In genomic region chr2:128625966-128626757, GRCh38 we compare ENCODE assay signal across 10 cellular contexts.
"Had no signal": no experiment of that assay in that cellular context is flagged by ENCODE, and none has a peak within 500 bp of the region (broad histone marks: within the 10 kb centered on the region; RNA-seq: fewer than 3 reads in every experiment).

No MANE protein-coding gene starts in this region.

- H3K4me3 Mint-ChIP-seq: naive thymus-derived CD4-positive, alpha-beta T cell had no signal

- H3K27ac Mint-ChIP-seq: naive thymus-derived CD4-positive, alpha-beta T cell had no signal

- H3K9me3 Mint-ChIP-seq: naive thymus-derived CD4-positive, alpha-beta T cell had no signal

- DNase-seq: activated CD4-positive, alpha-beta T cell treated with anti-CD3 and anti-CD28 coated beads, Interleukin-2, amount 50 U/mL, for 1 hour; activated CD8-positive, alpha-beta memory T cell treated with anti-CD3 and anti-CD28 coated beads for 24 hours; cerebellar nuclear complex; left colon; mammary epithelial cell; naive thymus-derived CD4-positive, alpha-beta T cell; stimulated activated CD4-positive, alpha-beta T cell treated with anti-CD3 and anti-CD28 coated beads, Interleukin-12 subunit alpha, Interleukin-12 subunit beta, amount 100 ng/mL, for 4 hours; stimulated activated CD4-positive, alpha-beta T cell treated with anti-CD3 and anti-CD28 coated beads, Interleukin-2, amount 100 ng/mL, for 24 hours; uterus had no signal

- ATAC-seq: heart left ventricle; left colon; naive thymus-derived CD4-positive, alpha-beta T cell had no signal

- H3K36me3 Mint-ChIP-seq: naive thymus-derived CD4-positive, alpha-beta T cell had no signal
